11 cellular contexts compared by ENCODE assay signal in genomic region chrX:19625612-19626011, GRCh38.
DNase-seq lines count a peak whose midpoint lies in the region; ATAC-seq lines count a peak whose summit lies in the region.
"Had no signal": no experiment of that assay in that cellular context is flagged by ENCODE, and none has a peak within 500 bp of the region (broad histone marks: within the 10 kb centered on the region; RNA-seq: fewer than 3 reads in every experiment).

No MANE protein-coding gene starts in this region.

- H3K27me3 Mint-ChIP-seq in activated naive CD8-positive, alpha-beta T cell treated with anti-CD3 and anti-CD28 coated beads, Interleukin-2, amount 50 U/mL, for 24 hours, result no peaks in the 10 kb centered on the region

- peaks cover 75% of the 10 kb centered on the region for H3K4me1 Mint-ChIP-seq in activated naive CD8-positive, alpha-beta T cell treated with anti-CD3 and anti-CD28 coated beads, Interleukin-2, amount 50 U/mL, for 24 hours

- peak overlapping the region; percentile 57 for H3K4me3 Mint-ChIP-seq in activated naive CD8-positive, alpha-beta T cell treated with anti-CD3 and anti-CD28 coated beads, Interleukin-2, amount 50 U/mL, for 24 hours

- peak overlapping the region; percentile 93 for H3K27ac Mint-ChIP-seq in activated naive CD8-positive, alpha-beta T cell treated with anti-CD3 and anti-CD28 coated beads, Interleukin-2, amount 50 U/mL, for 24 hours

- peak; percentile 61 for DNase-seq in Daoy (ENCODE audit: low read depth)
- peak; percentile 18 for DNase-seq in T-helper 9 cell
- peak; percentile 42 for DNase-seq in activated naive CD8-positive, alpha-beta T cell treated with anti-CD3 and anti-CD28 coated beads, Interleukin-2, amount 50 U/mL, for 24 hours
- DNase-seq in stimulated activated CD4-positive, alpha-beta T cell treated with anti-CD3 and anti-CD28 coated beads, Interleukin-15, amount 100 ng/mL, for 24 hours, result peak; percentile 60
- no peak for DNase-seq in MV-4-11 (lab: John Stamatoyannopoulos, UW)
- DNase-seq in GOT3 (lab: John Stamatoyannopoulos, UW), result no peak
- no peak for DNase-seq in NOMO-1 treated with dmso at 0.1 percent for 144 hours (lab: John Stamatoyannopoulos, UW; ENCODE audit: unreplicated experiment)
- DNase-seq in SHP77 treated with DMSO at 0.1 percent for 48 hours (lab: John Stamatoyannopoulos, UW), result no peak
- DNase-seq: effector CD8-positive, alpha-beta T cell; stomach had no signal

- peak; percentile 84 for ATAC-seq in activated naive CD8-positive, alpha-beta T cell treated with anti-CD3 and anti-CD28 coated beads, Interleukin-2, amount 50 U/mL, for 24 hours
- ATAC-seq: K562 had no signal

- peaks cover 21% of the 10 kb centered on the region for H3K36me3 Mint-ChIP-seq in activated naive CD8-positive, alpha-beta T cell treated with anti-CD3 and anti-CD28 coated beads, Interleukin-2, amount 50 U/mL, for 24 hours (ENCODE audit: low read depth)

- no peaks in the 10 kb centered on the region for H3K9me3 Mint-ChIP-seq in activated naive CD8-positive, alpha-beta T cell treated with anti-CD3 and anti-CD28 coated beads, Interleukin-2, amount 50 U/mL, for 24 hours

Comparison
In these comparisons a context has a peak if more than half of its experiments do, and no peak if none do; other contexts are left out.
1. DNase-seq: peak in Daoy (single experiment), T-helper 9 cell (single experiment), activated naive CD8-positive, alpha-beta T cell treated with anti-CD3 and anti-CD28 coated beads, Interleukin-2, amount 50 U/mL, for 24 hours (single experiment) and stimulated activated CD4-positive, alpha-beta T cell treated with anti-CD3 and anti-CD28 coated beads, Interleukin-15, amount 100 ng/mL, for 24 hours (single experiment); none in MV-4-11 (single experiment), GOT3 (single experiment), NOMO-1 treated with dmso at 0.1 percent for 144 hours (single experiment) and SHP77 treated with DMSO at 0.1 percent for 48 hours (single experiment).